Comparison of ENCODE assay signal across 9 cellular contexts in genomic region chr17:17811381-17812210, GRCh38. TPM values are rescaled to one million over a fixed set of nuclear protein-coding genes. Genes with fewer than 3 reads are reported as not detected.
DNase-seq lines count a peak whose midpoint lies in the region; ATAC-seq, FAIRE-seq and TF ChIP-seq lines count a peak whose summit lies in the region.
"Had no signal": no experiment of that assay in that cellular context is flagged by ENCODE, and none has a peak within 500 bp of the region (broad histone marks: within the 10 kb centered on the region; RNA-seq: fewer than 3 reads in every experiment).

No MANE protein-coding gene starts in this region.

- H2BK120ac ChIP-seq in trophoblast cell (ENCODE audit: insufficient read depth, low read length, poor library complexity) = no peak overlapping the region

- no peak for FAIRE-seq in endothelial cell of umbilical vein (lab: Jason Lieb, UNC)

- intact Hi-C loops in endothelial cell of umbilical vein (cut with micrococcal nuclease) = loop anchor here (1.0 to 2.0 kb wide), 4 partner anchors 49 to 221 kb away; partner anchors contain the start of gene RAI1

- TF ChIP-seq CTCF in LNCaP clone FGC (IDR thresholded peaks at IDR 0.05; ENCODE audit: control insufficient read depth, extremely low read depth, insufficient read depth) (no peak), endothelial cell of umbilical vein (IDR thresholded peaks at IDR 0.05; ENCODE audit: extremely low read depth in 1 of 2, insufficient read depth in 1 of 2, low read depth in 1 of 2, low read length in 2 of 2) (no peak)

- peak; percentile 75 for DNase-seq in LNCaP clone FGC (ENCODE audit: low read depth)
- peak; percentile 25 for DNase-seq in endothelial cell of umbilical vein (ENCODE audit: low read depth, low spot score)
- DNase-seq in trophoblast cell = no peak
- DNase-seq in AG08395 (ENCODE audit: low spot score) = no peak
- DNase-seq in pons (ENCODE audit: low spot score) = no peak

- H3K9ac ChIP-seq in ES-I3 (ENCODE audit: low read depth, low read length) = peak overlapping the region; percentile 4; the same call in 1 of the 2 replicates
- H3K9ac ChIP-seq in endothelial cell of umbilical vein (replicated peaks; ENCODE audit: extremely low read depth, insufficient read depth, low read length) = no peak overlapping the region
- no peak overlapping the region for H3K9ac ChIP-seq in trophoblast cell (ENCODE audit: low read length)
- H3K9ac ChIP-seq: SK-N-SH had no signal

- POLR2A ChIA-PET in endothelial cell of umbilical vein (lab: Charles Lee) = interaction anchor here (0.8 kb wide), 1 partner anchor 221 kb away, joined by 3 read pairs; no protein-coding TSS in a partner anchor

- no peak overlapping the region for H3K4ac ChIP-seq in trophoblast cell (ENCODE audit: low read depth, low read length)

- H3K23ac ChIP-seq in trophoblast cell (ENCODE audit: low read length) = no peak overlapping the region

- H3K4me1 ChIP-seq in ES-I3 (ENCODE audit: insufficient read depth, low read length) (peaks cover 9% of the 10 kb centered on the region), endothelial cell of umbilical vein (ENCODE audit: control insufficient read depth, extremely low read depth, insufficient read depth, low read length) (peaks cover 3% of the 10 kb centered on the region), trophoblast cell (ENCODE audit: control insufficient read depth in 1 of 2, insufficient read depth in 2 of 2, low read length in 2 of 2) (peaks cover 21 to 29% of the 10 kb centered on the region in 2 experiments)

- BruUV-seq in endothelial cell of umbilical vein (replicated peaks; lab: Mats Ljungman, UMichigan) = no TSS peak

- H2BK5ac ChIP-seq in trophoblast cell (ENCODE audit: low read depth, low read length, poor library complexity) = peak overlapping the region; percentile 4

- no peaks in the 10 kb centered on the region for H4K20me1 ChIP-seq in endothelial cell of umbilical vein (replicated peaks; ENCODE audit: control insufficient read depth, extremely low read depth, insufficient read depth, low read length)

- ATAC-seq in GM18909 (IDR thresholded peaks at IDR 0.05; ENCODE audit: poor library complexity, unreplicated experiment) = no peak
- no peak for ATAC-seq in GM21526 (IDR thresholded peaks at IDR 0.05; ENCODE audit: low FRiP score, unreplicated experiment)

- no peak overlapping the region for H3K4me3 ChIP-seq in LNCaP clone FGC (ENCODE audit: low read depth, low read length)
- H3K4me3 ChIP-seq in endothelial cell of umbilical vein (replicated peaks in 1 of 3; ENCODE audit: insufficient read depth in 1 of 3, low read depth in 1 of 3, low read length in 3 of 3) = no peak overlapping the region
- H3K4me3 ChIP-seq in trophoblast cell (ENCODE audit: low read depth, low read length) = no peak overlapping the region

- H4K91ac ChIP-seq in trophoblast cell (ENCODE audit: low read depth, low read length) = no peak overlapping the region

- H2AK5ac ChIP-seq in trophoblast cell (ENCODE audit: low read length) = no peak overlapping the region

- H3K4me2 ChIP-seq in endothelial cell of umbilical vein (ENCODE audit: insufficient read depth, low read length) = no peak overlapping the region
- H3K4me2 ChIP-seq in trophoblast cell (ENCODE audit: low read length) = peak overlapping the region; percentile 25
- H3K4me2 ChIP-seq: SK-N-SH had no signal

- H3K27me3 ChIP-seq in endothelial cell of umbilical vein (ENCODE audit: control insufficient read depth in 2 of 2, insufficient read depth in 2 of 2, low read length in 2 of 2) (no peaks in the 10 kb centered on the region), trophoblast cell (ENCODE audit: insufficient read depth, low read length) (no peaks in the 10 kb centered on the region)

- peaks cover 13% of the 10 kb centered on the region for H3K79me1 ChIP-seq in trophoblast cell (ENCODE audit: low read length)

- dilution Hi-C loops in endothelial cell of umbilical vein (cut with MboI; ENCODE audit: extremely low pct_ligation_motif_present, low sequenced_read_pairs) = no loop called here

- no peak overlapping the region for H2BK12ac ChIP-seq in trophoblast cell (ENCODE audit: low read length)

- no peaks in the 10 kb centered on the region for H3K9me3 ChIP-seq in ES-I3 (ENCODE audit: control insufficient read depth, insufficient read depth, low read length)
- no peaks in the 10 kb centered on the region for H3K9me3 ChIP-seq in endothelial cell of umbilical vein (replicated peaks; ENCODE audit: control insufficient read depth, insufficient read depth, low read length)
- no peaks in the 10 kb centered on the region for H3K9me3 ChIP-seq in trophoblast cell (ENCODE audit: insufficient read depth, low read depth, low read length)
- H3K9me3 ChIP-seq: SK-N-SH had no signal

- H3K27ac ChIP-seq in endothelial cell of umbilical vein (ENCODE audit: insufficient read depth, low read depth, low read length) = no peak overlapping the region
- H3K27ac ChIP-seq in trophoblast cell (ENCODE audit: low read depth, low read length) = peak overlapping the region; percentile 66

- no peak overlapping the region for H3K14ac ChIP-seq in trophoblast cell (ENCODE audit: low read length)

- H3K18ac ChIP-seq in trophoblast cell (ENCODE audit: low read length) = no peak overlapping the region

- peaks cover 3% of the 10 kb centered on the region; the same call in 1 of the 2 replicates for H3K36me3 ChIP-seq in ES-I3 (ENCODE audit: insufficient read depth, low read length)
- H3K36me3 ChIP-seq in endothelial cell of umbilical vein (ENCODE audit: control insufficient read depth in 2 of 2, extremely low read depth in 1 of 2, insufficient read depth in 2 of 2, low read length in 2 of 2) = peaks cover 12 to 22% of the 10 kb centered on the region in 2 experiments
- H3K36me3 ChIP-seq in trophoblast cell (ENCODE audit: control insufficient read depth in 1 of 2, insufficient read depth in 2 of 2, low read length in 2 of 2) = peaks cover 54 to 64% of the 10 kb centered on the region in 2 experiments

- no peak overlapping the region for H4K12ac ChIP-seq in trophoblast cell (ENCODE audit: low read depth, low read length)

- no CpG with 5 or more reads among the region's 15 CpGs for WGBS in trophoblast cell (ENCODE audit: extremely low coverage, insufficient coverage, insufficient read length)

- no peak for TF ChIP-seq POLR2A in endothelial cell of umbilical vein (IDR thresholded peaks at IDR 0.05; ENCODE audit: low read depth, low read length)

- CTCF ChIA-PET in endothelial cell of umbilical vein (lab: Charles Lee) = interaction anchor here (0.6 to 8.9 kb wide), 12 partner anchors 9 to 465 kb away, joined by 3 to 68 read pairs (median 4); partner anchors contain the start of gene SREBF1

- H3K9me1 ChIP-seq in endothelial cell of umbilical vein (replicated peaks; ENCODE audit: control insufficient read depth, extremely low read depth, insufficient read depth, low read length) = no peaks in the 10 kb centered on the region

- H3K79me2 ChIP-seq in endothelial cell of umbilical vein (ENCODE audit: control insufficient read depth, insufficient read depth, low read length) (no peaks in the 10 kb centered on the region), trophoblast cell (ENCODE audit: control insufficient read depth, insufficient read depth, low read length, poor library complexity) (peaks cover 2% of the 10 kb centered on the region)

- H2AFZ ChIP-seq in endothelial cell of umbilical vein (ENCODE audit: low read depth, low read length) = no peak overlapping the region
- H2AFZ ChIP-seq in trophoblast cell (ENCODE audit: insufficient read depth, low read length, poor library complexity) = no peak overlapping the region

- no peak overlapping the region for H4K8ac ChIP-seq in trophoblast cell (ENCODE audit: low read depth, low read length)

TF ChIP-seq in endothelial cell of umbilical vein, 7 proteins besides CTCF, POLR2A, EP300 and RAD21:
- no peak for TF ChIP-seq EZH2 (IDR thresholded peaks at IDR 0.05; ENCODE audit: borderline replicate concordance, low read depth, low read length, severe bottlenecking)
TF ChIP-seq in endothelial cell of umbilical vein: peak in this region for 0.

RNA-seq across cellular contexts. Expression of gene SREBF1, which starts 25.2 kb away (rescaled TPM):
- 109 and 117 TPM in 2 replicates for total RNA-seq in endothelial cell of umbilical vein
- polyA plus RNA-seq in endothelial cell of umbilical vein = 50.4 and 66.3 TPM in 2 replicates
- polyA plus RNA-seq in endothelial cell of umbilical vein (2011; cell fraction: cytosol; rRNA removed) = 22.4 and 31.8 TPM in 2 replicates
- polyA plus RNA-seq in endothelial cell of umbilical vein (2011; cell fraction: nucleus; rRNA removed) = 139 and 174 TPM in 2 replicates
- polyA plus RNA-seq in endothelial cell of umbilical vein (2012) = 64.9 and 76.2 TPM in 2 replicates
- 51.5 and 65.4 TPM in 2 replicates for polyA minus RNA-seq in endothelial cell of umbilical vein
- 114 TPM for polyA minus RNA-seq in endothelial cell of umbilical vein (2011; cell fraction: cytosol; rRNA and poly(A)+ RNA removed)
- 78.3 and 98.8 TPM in 2 replicates for polyA minus RNA-seq in endothelial cell of umbilical vein (2011; cell fraction: nucleus; rRNA and poly(A)+ RNA removed)
- 95.5 and 107 TPM in 2 replicates for polyA plus RNA-seq in trophoblast cell (2013)

Comparison
In these comparisons a context has a peak if more than half of its experiments do, and no peak if none do; other contexts are left out.
1. DNase-seq: peak in LNCaP clone FGC (single experiment) and endothelial cell of umbilical vein (single experiment); none in trophoblast cell (0 of 2), AG08395 (single experiment) and pons (single experiment).